In genomic region chr20:37945034-37945660, GRCh38 we compare ENCODE assay signal across 17 cellular contexts. TPM values are rescaled to one million over a fixed set of nuclear protein-coding genes. Genes with fewer than 3 reads are reported as not detected.
DNase-seq lines count a peak whose midpoint lies in the region; ATAC-seq and FAIRE-seq lines count a peak whose summit lies in the region.
"Had no signal": no experiment of that assay in that cellular context is flagged by ENCODE, and none has a peak within 500 bp of the region (broad histone marks: within the 10 kb centered on the region; RNA-seq: fewer than 3 reads in every experiment).

No MANE protein-coding gene starts in this region.

- no peak overlapping the region for H3K4me2 ChIP-seq in neuronal stem cell (ENCODE audit: insufficient read depth, low read length, poor library complexity, severe bottlenecking)
- H3K4me2 ChIP-seq: KMS-11 had no signal

- H3K9me3 Mint-ChIP-seq in CD4-positive, alpha-beta memory T cell, result peaks cover 0 to 13% (median 7%) of the 10 kb centered on the region in 8 donors
- H3K9me3 Mint-ChIP-seq: activated T-helper 2 cell treated with anti-CD3 and anti-CD28 coated beads, Interferon-gamma antibody, Interleukin-2, Interleukin-4, amounts not matched to agents 10 μg/mL and 5 μg/mL and 100 μg/mL, durations not matched to agents 14 hours and 24 hours and 36 hours had no signal

- H3K36me3 ChIP-seq in neuronal stem cell (replicated peaks in 1 of 2; ENCODE audit: control insufficient read depth in 2 of 2, insufficient read depth in 2 of 2, low read length in 2 of 2), result no peaks in the 10 kb centered on the region
- no peaks in the 10 kb centered on the region for H3K36me3 ChIP-seq in CD4-positive, alpha-beta memory T cell (ENCODE audit: insufficient read depth, low read length)
- H3K36me3 ChIP-seq in small intestine (ENCODE audit: control insufficient read depth in 2 of 2, insufficient read depth in 2 of 2, low read length in 2 of 2), result no peaks in the 10 kb centered on the region
- H3K36me3 ChIP-seq: thyroid gland had no signal

- H2AK5ac ChIP-seq in neuronal stem cell (ENCODE audit: low read depth, low read length), result peak overlapping the region; percentile 74

- no peak overlapping the region for H2BK120ac ChIP-seq in neuronal stem cell (ENCODE audit: low read depth, low read length)

- H3K4me3 Mint-ChIP-seq in CD4-positive, alpha-beta memory T cell, result no peak overlapping the region
- H3K4me3 Mint-ChIP-seq: activated CD8-positive, alpha-beta T cell treated with anti-CD3 and anti-CD28 coated beads for 36 hours; nephron progenitor cell had no signal

- WGBS in neuronal stem cell (ENCODE audit: extremely low coverage in 2 of 2, insufficient read length in 2 of 2, insufficient replicate concordance in 1 of 2), 2 donors, result no CpG with 5 or more reads among the region's 12 CpGs
- WGBS in small intestine, 3 donors, result 30 to 58% (median 39%) methylated on average over 12 of the region's 12 CpGs

- peak overlapping the region; percentile 14 for H3K9ac ChIP-seq in neuronal stem cell (ENCODE audit: low read depth, low read length, poor library complexity)
- H3K9ac ChIP-seq: KMS-11 had no signal

- H3K27ac ChIP-seq in neuronal stem cell (replicated peaks; ENCODE audit: low read length) (no peak overlapping the region), small intestine (ENCODE audit: low read depth in 1 of 2, low read length in 1 of 2) (no peak overlapping the region)
- no peak overlapping the region for H3K27ac ChIP-seq in CD4-positive, alpha-beta memory T cell (ENCODE audit: low read depth, low read length)
- H3K27ac ChIP-seq: 22Rv1, KMS-11, thyroid gland had no signal

- intact Hi-C loops in CD4-positive, alpha-beta memory T cell (cut with micrococcal nuclease), result no loop called here

- POLR2A ChIA-PET in CD4-positive, alpha-beta memory T cell (lab: Charles Lee; ENCODE audit: partially characterized antibody), result no interaction called here

- H3K4me1 ChIP-seq in neuronal stem cell (ENCODE audit: control insufficient read depth in 2 of 2, insufficient read depth in 1 of 2, low read depth in 1 of 2, low read length in 2 of 2), result peaks cover 0 to 2% of the 10 kb centered on the region in 2 donors
- H3K4me1 ChIP-seq in CD4-positive, alpha-beta memory T cell (ENCODE audit: insufficient read depth, low read length), result no peaks in the 10 kb centered on the region
- H3K4me1 ChIP-seq in small intestine (ENCODE audit: control insufficient read depth in 2 of 2, insufficient read depth in 1 of 2, low read depth in 1 of 2, low read length in 1 of 2), result no peaks in the 10 kb centered on the region
- H3K4me1 ChIP-seq: thyroid gland had no signal

- FAIRE-seq in small intestine (lab: Jason Lieb, UNC), result no peak
- FAIRE-seq: GM19239 had no signal

- H3K79me1 ChIP-seq in neuronal stem cell (ENCODE audit: low read depth, low read length), result no peaks in the 10 kb centered on the region

- peak overlapping the region; percentile 86 for H2BK15ac ChIP-seq in neuronal stem cell (ENCODE audit: low read length)

- peak overlapping the region; percentile 59 for H3K18ac ChIP-seq in neuronal stem cell (ENCODE audit: low read length)

- peaks cover 0 to 8% of the 10 kb centered on the region in 2 donors for H3K36me3 Mint-ChIP-seq in CD4-positive, alpha-beta memory T cell

- H3K4me1 Mint-ChIP-seq in CD4-positive, alpha-beta memory T cell, result no peaks in the 10 kb centered on the region

- H3K4me3 ChIP-seq in neuronal stem cell (ENCODE audit: low read length in 2 of 2) (no peak overlapping the region), small intestine (ENCODE audit: low read depth in 1 of 2, low read length in 2 of 2) (no peak overlapping the region)
- H3K4me3 ChIP-seq in CD4-positive, alpha-beta memory T cell (ENCODE audit: low read length in 2 of 2), result no peak overlapping the region
- H3K4me3 ChIP-seq: thyroid gland had no signal

- H3K27me3 ChIP-seq in neuronal stem cell (ENCODE audit: control insufficient read depth in 3 of 3, insufficient read depth in 3 of 3, low read depth in 1 of 3, low read length in 3 of 3) (no peaks in the 10 kb centered on the region), small intestine (ENCODE audit: control insufficient read depth in 2 of 2, insufficient read depth in 2 of 2, low read length in 2 of 2) (no peaks in the 10 kb centered on the region)
- H3K27me3 ChIP-seq in CD4-positive, alpha-beta memory T cell (ENCODE audit: insufficient read depth, low read length), result no peaks in the 10 kb centered on the region
- H3K27me3 ChIP-seq: thyroid gland had no signal

- H3K27ac Mint-ChIP-seq in CD4-positive, alpha-beta memory T cell, result no peak overlapping the region
- H3K27ac Mint-ChIP-seq: activated CD8-positive, alpha-beta T cell treated with anti-CD3 and anti-CD28 coated beads for 36 hours; activated T-helper 2 cell treated with anti-CD3 and anti-CD28 coated beads, Interferon-gamma antibody, Interleukin-2, Interleukin-4, amounts not matched to agents 10 μg/mL and 5 μg/mL and 100 μg/mL, durations not matched to agents 14 hours and 24 hours and 36 hours; nephron progenitor cell had no signal

- H2AFZ ChIP-seq in neuronal stem cell (ENCODE audit: low read length), result no peak overlapping the region

- no peak overlapping the region for H4K91ac ChIP-seq in neuronal stem cell (ENCODE audit: low read depth, low read length, poor library complexity)

- no peak overlapping the region for H4K8ac ChIP-seq in neuronal stem cell (ENCODE audit: low read depth, low read length)

- H3K9me3 ChIP-seq in neuronal stem cell (replicated peaks in 1 of 2; ENCODE audit: control insufficient read depth in 2 of 2, insufficient read depth in 1 of 2, low read depth in 1 of 2, low read length in 2 of 2) (peaks cover 3 to 4% of the 10 kb centered on the region in 2 donors), small intestine (ENCODE audit: control insufficient read depth, low read depth) (no peaks in the 10 kb centered on the region)
- H3K9me3 ChIP-seq in CD4-positive, alpha-beta memory T cell (ENCODE audit: control insufficient read depth in 1 of 2, low read length in 2 of 2), result no peaks in the 10 kb centered on the region
- H3K9me3 ChIP-seq: thyroid gland had no signal

- no peak overlapping the region for H3K14ac ChIP-seq in neuronal stem cell (ENCODE audit: low read length)

- no peak overlapping the region for H2BK5ac ChIP-seq in neuronal stem cell (ENCODE audit: low read length)

- H2BK12ac ChIP-seq in neuronal stem cell (ENCODE audit: low read length), result no peak overlapping the region

- no peak for ATAC-seq in GM21576 (IDR thresholded peaks at IDR 0.05; ENCODE audit: unreplicated experiment)
- ATAC-seq: activated CD8-positive, alpha-beta T cell treated with anti-CD3 and anti-CD28 coated beads for 36 hours had no signal

- CTCF ChIA-PET in CD4-positive, alpha-beta memory T cell (lab: Charles Lee; ENCODE audit: partially characterized antibody), result no interaction called here

- peaks cover 3 to 10% of the 10 kb centered on the region in 2 donors for H3K27me3 Mint-ChIP-seq in CD4-positive, alpha-beta memory T cell
- H3K27me3 Mint-ChIP-seq: activated CD8-positive, alpha-beta T cell treated with anti-CD3 and anti-CD28 coated beads for 36 hours had no signal

- DNase-seq in NCI-H2081 (lab: John Stamatoyannopoulos, UW) (peak; percentile 57), NCI-H2081 treated with DMSO at 0.1 percent for 48 hours (lab: John Stamatoyannopoulos, UW) (no peak), NCI-H1417 (lab: John Stamatoyannopoulos, UW) (peak in 2 of 3 experiments; percentile 86 to 92), NCI-H82 treated with DMSO at 0.1 percent for 48 hours (lab: John Stamatoyannopoulos, UW; ENCODE audit: unreplicated experiment) (peak; percentile 22), neuronal stem cell (ENCODE audit: low spot score) (no peak), small intestine (no peak)
- DNase-seq in CD4-positive, alpha-beta memory T cell, result no peak
- DNase-seq: activated CD8-positive, alpha-beta T cell treated with anti-CD3 and anti-CD28 coated beads for 36 hours; C1 segment of cervical spinal cord; nephron progenitor cell; NK-92 treated with Interleukin-12 subunit alpha and Interleukin-12 subunit beta, amount 100 ng/mL, for 24 hours; thyroid gland had no signal

- no peak overlapping the region for H3K23ac ChIP-seq in neuronal stem cell (ENCODE audit: low read depth, low read length, poor library complexity)

- no peak overlapping the region for H3K4ac ChIP-seq in neuronal stem cell (ENCODE audit: low read length)

RNA-seq across cellular contexts. Expression of gene VSTM2L, which starts 42.2 kb away (rescaled TPM):
- 9.1 TPM for polyA plus RNA-seq in neuronal stem cell (2013, experiment 1 of 2)
- 8.0 TPM for polyA plus RNA-seq in neuronal stem cell (2013, experiment 2 of 2)
- not detected for total RNA-seq in CD4-positive, alpha-beta memory T cell
- polyA plus RNA-seq in CD4-positive, alpha-beta memory T cell, result not detected
- 1 to 10 TPM in 1 of 3 donors, under 1 TPM in 2; 0.67 to 1.5 (median 0.81) TPM for polyA plus RNA-seq in small intestine
- total RNA-seq: activated CD8-positive, alpha-beta T cell treated with anti-CD3 and anti-CD28 coated beads for 36 hours had no signal

Comparison
In these comparisons a context has a peak if more than half of its experiments do, and no peak if none do; other contexts are left out.
1. DNase-seq: peak in NCI-H2081 (2 of 2), NCI-H1417 (2 of 3) and NCI-H82 treated with DMSO at 0.1 percent for 48 hours (single experiment); none in NCI-H2081 treated with DMSO at 0.1 percent for 48 hours (single experiment), neuronal stem cell (single experiment), CD4-positive, alpha-beta memory T cell (0 of 5) and small intestine (single experiment).